In the genomic region with DNA sequence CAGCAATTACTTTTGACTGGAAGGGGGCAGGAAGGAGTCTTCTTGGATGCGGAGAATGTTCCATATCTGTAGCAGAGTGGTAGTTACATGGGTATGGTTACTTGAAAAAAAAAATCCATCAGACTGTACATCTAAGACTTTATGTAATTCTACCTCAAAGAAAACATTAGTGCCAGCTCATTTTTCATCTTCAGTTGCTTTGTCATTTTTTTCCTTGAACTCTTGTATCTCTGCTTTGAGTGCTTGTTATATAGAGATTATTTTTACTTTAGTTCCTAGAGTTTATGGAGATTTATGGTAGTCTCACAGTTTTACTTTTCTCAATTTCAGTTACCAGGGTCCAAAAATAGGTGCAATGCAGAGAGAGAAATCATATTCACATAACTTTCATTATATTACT, we compare ENCODE assay signal across 1 cellular context.
TF ChIP-seq lines count a peak whose summit lies in the region.

No MANE protein-coding gene starts in this region.

TF ChIP-seq in K562, 482 proteins besides CTCF, POLR2A, EP300 and RAD21 (continued from another document):
- TF ChIP-seq, protein P1, sequence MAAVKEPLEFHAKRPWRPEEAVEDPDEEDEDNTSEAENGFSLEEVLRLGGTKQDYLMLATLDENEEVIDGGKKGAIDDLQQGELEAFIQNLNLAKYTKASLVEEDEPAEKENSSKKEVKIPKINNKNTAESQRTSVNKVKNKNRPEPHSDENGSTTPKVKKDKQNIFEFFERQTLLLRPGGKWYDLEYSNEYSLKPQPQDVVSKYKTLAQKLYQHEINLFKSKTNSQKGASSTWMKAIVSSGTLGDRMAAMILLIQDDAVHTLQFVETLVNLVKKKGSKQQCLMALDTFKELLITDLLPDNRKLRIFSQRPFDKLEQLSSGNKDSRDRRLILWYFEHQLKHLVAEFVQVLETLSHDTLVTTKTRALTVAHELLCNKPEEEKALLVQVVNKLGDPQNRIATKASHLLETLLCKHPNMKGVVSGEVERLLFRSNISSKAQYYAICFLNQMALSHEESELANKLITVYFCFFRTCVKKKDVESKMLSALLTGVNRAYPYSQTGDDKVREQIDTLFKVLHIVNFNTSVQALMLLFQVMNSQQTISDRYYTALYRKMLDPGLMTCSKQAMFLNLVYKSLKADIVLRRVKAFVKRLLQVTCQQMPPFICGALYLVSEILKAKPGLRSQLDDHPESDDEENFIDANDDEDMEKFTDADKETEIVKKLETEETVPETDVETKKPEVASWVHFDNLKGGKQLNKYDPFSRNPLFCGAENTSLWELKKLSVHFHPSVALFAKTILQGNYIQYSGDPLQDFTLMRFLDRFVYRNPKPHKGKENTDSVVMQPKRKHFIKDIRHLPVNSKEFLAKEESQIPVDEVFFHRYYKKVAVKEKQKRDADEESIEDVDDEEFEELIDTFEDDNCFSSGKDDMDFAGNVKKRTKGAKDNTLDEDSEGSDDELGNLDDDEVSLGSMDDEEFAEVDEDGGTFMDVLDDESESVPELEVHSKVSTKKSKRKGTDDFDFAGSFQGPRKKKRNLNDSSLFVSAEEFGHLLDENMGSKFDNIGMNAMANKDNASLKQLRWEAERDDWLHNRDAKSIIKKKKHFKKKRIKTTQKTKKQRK (IDR thresholded peaks at IDR 0.05; ENCODE audit: borderline replicate concordance, low read depth, low read length) = no peak
- TF ChIP-seq SP2 (IDR thresholded peaks at IDR 0.05; ENCODE audit: extremely low read depth, low read depth, low read length, poor library complexity, severe bottlenecking) = no peak
- TF ChIP-seq ARID1B (IDR thresholded peaks at IDR 0.05) = no peak
- TF ChIP-seq IRF2 (CRISPR knock-in tag; IDR thresholded peaks at IDR 0.05) = no peak
